ENCODE assay signal across 24 cellular contexts in genomic region chr4:47746122-47746521, GRCh38.
DNase-seq lines count a peak whose midpoint lies in the region; ATAC-seq and TF ChIP-seq lines count a peak whose summit lies in the region.
"Had no signal": no experiment of that assay in that cellular context is flagged by ENCODE, and none has a peak within 500 bp of the region (broad histone marks: within the 10 kb centered on the region; RNA-seq: fewer than 3 reads in every experiment).

No MANE protein-coding gene starts in this region.

- intact Hi-C loops in activated CD4-positive, alpha-beta T cell treated with anti-CD3 and anti-CD28 coated beads for 36 hours (cut with DNase I, micrococcal nuclease) = no loop called here

- ATAC-seq in activated CD4-positive, alpha-beta T cell treated with anti-CD3 and anti-CD28 coated beads for 36 hours = peak; percentile 58
- ATAC-seq in foreskin keratinocyte = peak; percentile 67
- ATAC-seq: GM12878 had no signal

- no peak overlapping the region for H3K27ac Mint-ChIP-seq in activated CD4-positive, alpha-beta T cell treated with anti-CD3 and anti-CD28 coated beads for 36 hours
- H3K27ac Mint-ChIP-seq: CD4-positive, alpha-beta T cell; IgD-negative memory B cell had no signal

- H3K36me3 Mint-ChIP-seq in activated CD4-positive, alpha-beta T cell treated with anti-CD3 and anti-CD28 coated beads for 36 hours (ENCODE audit: low read depth) = no peaks in the 10 kb centered on the region
- H3K36me3 Mint-ChIP-seq: IgD-negative memory B cell had no signal

- H3K27me3 Mint-ChIP-seq in activated CD4-positive, alpha-beta T cell treated with anti-CD3 and anti-CD28 coated beads for 36 hours = peaks cover 2% of the 10 kb centered on the region

- TF ChIP-seq CTCF in foreskin keratinocyte (conservative IDR thresholded peaks at IDR 0.05) = no peak

- no peak overlapping the region for H3K27ac ChIP-seq in foreskin keratinocyte
- H3K27ac ChIP-seq: 22Rv1, BLaER1 had no signal

- CTCF ChIA-PET in activated CD4-positive, alpha-beta T cell treated with anti-CD3 and anti-CD28 coated beads for 36 hours (lab: Charles Lee) = no interaction called here

- H3K4me3 Mint-ChIP-seq in activated CD4-positive, alpha-beta T cell treated with anti-CD3 and anti-CD28 coated beads for 36 hours = no peak overlapping the region
- H3K4me3 Mint-ChIP-seq: CD4-positive, alpha-beta T cell; H9; IgD-negative memory B cell had no signal

- H3K4me1 ChIP-seq in foreskin keratinocyte = no peaks in the 10 kb centered on the region

- peaks cover 4% of the 10 kb centered on the region for H3K9me3 Mint-ChIP-seq in activated CD4-positive, alpha-beta T cell treated with anti-CD3 and anti-CD28 coated beads for 36 hours (ENCODE audit: low read depth)
- H3K9me3 Mint-ChIP-seq: H9 had no signal

- POLR2A ChIA-PET in activated CD4-positive, alpha-beta T cell treated with anti-CD3 and anti-CD28 coated beads for 36 hours (lab: Charles Lee) = no interaction called here

- H3K27me3 ChIP-seq in foreskin keratinocyte = no peaks in the 10 kb centered on the region
- H3K27me3 ChIP-seq: BLaER1 had no signal

- DNase-seq in activated CD4-positive, alpha-beta T cell treated with anti-CD3 and anti-CD28 coated beads for 36 hours = no peak
- DNase-seq in activated CD4-positive, alpha-beta T cell treated with anti-CD3 and anti-CD28 coated beads for 4 hours = no peak
- DNase-seq in ELR (ENCODE audit: low read depth) = peak; percentile 11
- DNase-seq in amniotic epithelial cell (ENCODE audit: low read depth) = peak; percentile 4
- peak in 1 of 2 donors; percentile 20 for DNase-seq in foreskin keratinocyte
- no peak for DNase-seq in activated gamma-delta T cell (lab: John Stamatoyannopoulos, UW)
- DNase-seq in GM19240 (ENCODE audit: insufficient read length, low spot score) = no peak
- no peak for DNase-seq in NCI-H1105 treated with DMSO at 0.1 percent for 48 hours (lab: John Stamatoyannopoulos, UW)
- DNase-seq: ACHN; CD4-positive, alpha-beta T cell; COR-L47; DMS79; H9; MV-4-11; NCI-H1694; NCI-H2081; NCI-H2171 treated with DMSO at 0.1 percent for 48 hours; NCI-H526; OCI-M1; SHP77 had no signal

- peaks cover 5% of the 10 kb centered on the region for H3K4me1 Mint-ChIP-seq in activated CD4-positive, alpha-beta T cell treated with anti-CD3 and anti-CD28 coated beads for 36 hours
- H3K4me1 Mint-ChIP-seq: IgD-negative memory B cell had no signal

Comparison
In these comparisons a context has a peak if more than half of its experiments do, and no peak if none do; other contexts are left out.
1. DNase-seq: peak in ELR (single experiment) and amniotic epithelial cell (single experiment); none in activated CD4-positive, alpha-beta T cell treated with anti-CD3 and anti-CD28 coated beads for 36 hours (single experiment), activated CD4-positive, alpha-beta T cell treated with anti-CD3 and anti-CD28 coated beads for 4 hours (0 of 2), activated gamma-delta T cell (single experiment), GM19240 (single experiment) and NCI-H1105 treated with DMSO at 0.1 percent for 48 hours (single experiment).